In the genomic region with DNA sequence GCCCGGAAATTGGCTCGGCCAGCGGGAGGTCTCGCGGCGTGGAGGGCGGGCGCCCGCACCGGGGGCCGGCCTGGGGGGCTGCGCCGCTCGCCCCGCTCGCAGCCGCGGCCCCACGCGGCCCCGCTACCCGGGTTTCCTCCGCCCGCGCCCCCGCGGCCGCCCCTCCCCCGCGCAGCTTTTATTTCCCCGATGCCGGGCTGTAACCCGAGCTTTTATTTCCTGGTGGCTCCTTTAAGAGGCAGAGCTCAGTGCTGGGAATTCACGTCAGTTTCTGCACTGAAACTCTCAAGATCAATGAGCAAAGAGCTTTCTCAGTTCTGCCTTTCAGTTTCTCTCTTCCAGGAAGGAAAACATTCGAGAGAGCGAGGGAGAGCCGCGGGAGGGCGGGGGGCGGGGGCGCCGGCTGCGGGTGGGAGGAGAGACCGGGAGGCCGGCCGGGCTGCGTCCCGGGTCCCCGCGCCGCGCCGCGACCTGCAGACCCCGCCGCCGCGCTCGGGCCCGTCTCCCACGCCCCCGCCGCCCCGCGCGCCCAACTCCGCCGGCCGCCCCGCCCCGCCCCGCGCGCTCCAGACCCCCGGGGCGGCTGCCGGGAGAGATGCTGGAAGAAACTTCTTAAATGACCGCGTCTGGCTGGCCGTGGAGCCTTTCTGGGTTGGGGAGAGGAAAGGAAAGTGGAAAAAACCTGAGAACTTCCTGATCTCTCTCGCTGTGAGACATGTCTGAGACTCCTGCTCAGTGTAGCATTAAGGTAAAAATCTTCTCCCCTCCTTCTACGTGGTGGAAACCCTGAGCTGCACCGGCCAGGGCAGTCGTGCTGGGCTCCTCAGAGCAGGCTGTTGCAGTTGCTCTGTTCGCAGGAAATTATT, we compare ENCODE assay signal across 8 cellular contexts. TPM values are rescaled to one million over a fixed set of nuclear protein-coding genes. Genes with fewer than 3 reads are reported as not detected.
A peak's percentile ranks its signal among the peaks of the same experiment; 100 is the strongest.
DNase-seq lines count a peak whose midpoint lies in the region; ATAC-seq lines count a peak whose summit lies in the region.

A gene (plus strand): TSS at position 262 of the 866 bp plus-strand sequence. CDS start 454 bp downstream, at position 716.

- H3K4me1 Mint-ChIP-seq in CD8-positive, alpha-beta memory T cell = peaks cover 33 to 44% (median 37%) of the 10 kb centered on the region in 3 donors

- H3K4me3 Mint-ChIP-seq in CD8-positive, alpha-beta memory T cell = peak within 1 kb of the TSS; percentile 91 to 99 (median 97)

- ATAC-seq in GM19452 (IDR thresholded peaks at IDR 0.05; ENCODE audit: unreplicated experiment) = peak; percentile 45

- no peaks in the 10 kb centered on the region for H3K27me3 ChIP-seq in CD8-positive, alpha-beta memory T cell (ENCODE audit: insufficient read depth, low read length, poor library complexity, severe bottlenecking)

- in situ Hi-C loops in endometrial microvascular endothelial cells (cut with HindIII; ENCODE audit: inconsistent ontology term, low pct_unique_long_range_greater_than_20kb, low sequenced_read_pairs) = loop anchor here (10.0 kb wide), 1 partner anchor 65 kb away; no protein-coding TSS in a partner anchor

- H3K4me3 ChIP-seq in CD8-positive, alpha-beta memory T cell (ENCODE audit: low read length) = peak within 1 kb of the TSS; percentile 97

- peak within 1 kb of the TSS; percentile 79 for H3K27ac ChIP-seq in CD8-positive, alpha-beta memory T cell (ENCODE audit: low read depth, low read length)

- H3K36me3 Mint-ChIP-seq in CD8-positive, alpha-beta memory T cell = peaks cover 0 to 17% (median 0%) of the 10 kb centered on the region in 3 donors

- CTCF ChIA-PET in CD8-positive, alpha-beta memory T cell (lab: Charles Lee) = interaction anchor here (0.5 to 1.3 kb wide), 4 partner anchors 104 to 384 kb away, joined by 3 to 6 read pairs (median 4); no protein-coding TSS in a partner anchor

- POLR2A ChIA-PET in CD8-positive, alpha-beta memory T cell (lab: Charles Lee) = interaction anchor here (0.6 to 1.9 kb wide), 5 partner anchors 21 to 383 kb away, joined by 3 to 7 read pairs (median 3); no protein-coding TSS in a partner anchor

- peak; percentile 30 to 75 (median 69) for DNase-seq in CD8-positive, alpha-beta memory T cell
- DNase-seq in HK-2 (ENCODE audit: unreplicated experiment) (peak; percentile 63), NOMO-1 (lab: John Stamatoyannopoulos, UW; ENCODE audit: unreplicated experiment in 2 of 2) (peak; percentile 84 to 95), mesenteric fat pad (ENCODE audit: low spot score) (no peak)
- peak; percentile 39 for DNase-seq in activated CD8-positive, alpha-beta memory T cell treated with anti-CD3 and anti-CD28 coated beads, Interleukin-2, amount 50 U/mL, for 24 hours (ENCODE audit: extremely low read depth)
- DNase-seq in stimulated activated CD8-positive, alpha-beta memory T cell treated with anti-CD3 and anti-CD28 coated beads, Interleukin-15, amount 100 ng/mL, for 1 hour (ENCODE audit: low read depth) = peak; percentile 30

- H3K27me3 Mint-ChIP-seq in CD8-positive, alpha-beta memory T cell = no peaks in the 10 kb centered on the region

- peaks cover 24% of the 10 kb centered on the region for H3K4me1 ChIP-seq in CD8-positive, alpha-beta memory T cell (ENCODE audit: insufficient read depth, low read length)

- H3K27ac Mint-ChIP-seq in CD8-positive, alpha-beta memory T cell = peak within 1 kb of the TSS; percentile 93 to 99 (median 97)

- H3K36me3 ChIP-seq in CD8-positive, alpha-beta memory T cell (ENCODE audit: insufficient read depth, low read length) = no peaks in the 10 kb centered on the region

- no peaks in the 10 kb centered on the region for H3K9me3 Mint-ChIP-seq in CD8-positive, alpha-beta memory T cell

- H3K9me3 ChIP-seq in CD8-positive, alpha-beta memory T cell (ENCODE audit: low read length) = no peaks in the 10 kb centered on the region

RNA-seq across cellular contexts. Expression of the gene that starts here (rescaled TPM):
- total RNA-seq in CD8-positive, alpha-beta memory T cell = 10 to 100 TPM; 49.3 to 51.5 TPM
- 6.0 TPM for polyA plus RNA-seq in CD8-positive, alpha-beta memory T cell
- total RNA-seq in endometrial microvascular endothelial cells (ENCODE audit: inconsistent ontology term) (12.6 TPM), mesenteric fat pad (42.0 TPM)
